ENCODE assay signal across 15 cellular contexts in the genomic region with DNA sequence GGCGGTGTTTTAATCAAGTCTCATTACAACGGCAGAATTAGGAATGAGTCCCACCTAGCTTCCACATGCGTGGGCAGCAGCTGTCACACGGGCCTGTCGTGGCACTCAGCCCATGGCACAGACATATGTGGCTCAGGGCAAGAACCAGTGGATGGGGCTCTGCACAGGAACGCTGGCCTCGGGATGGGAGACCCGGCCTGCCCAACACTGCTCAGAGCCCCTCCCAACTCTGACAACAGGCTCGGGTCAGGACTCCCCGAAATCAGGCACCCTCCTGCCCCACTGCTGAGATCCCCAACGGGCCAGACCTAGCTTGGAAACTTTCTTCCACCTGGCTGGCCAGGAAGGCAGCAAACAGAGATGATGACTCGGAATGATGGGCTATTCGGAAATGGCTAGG. TPM values are rescaled to one million over a fixed set of nuclear protein-coding genes. Genes with fewer than 3 reads are reported as not detected.
DNase-seq lines count a peak whose midpoint lies in the region; ATAC-seq and TF ChIP-seq lines count a peak whose summit lies in the region.
"Had no signal": no experiment of that assay in that cellular context is flagged by ENCODE, and none has a peak within 500 bp of the region (broad histone marks: within the 10 kb centered on the region; RNA-seq: fewer than 3 reads in every experiment).

No MANE protein-coding gene starts in this region.

- no peaks in the 10 kb centered on the region for H3K27me3 Mint-ChIP-seq in activated naive CD8-positive, alpha-beta T cell treated with anti-CD3 and anti-CD28 coated beads for 36 hours
- no peaks in the 10 kb centered on the region for H3K27me3 Mint-ChIP-seq in naive B cell

- DNase-seq in heart right ventricle = no peak
- DNase-seq in right atrium auricular region (ENCODE audit: low spot score) = no peak
- no peak for DNase-seq in activated naive CD8-positive, alpha-beta T cell treated with anti-CD3 and anti-CD28 coated beads for 36 hours
- DNase-seq in naive B cell = no peak
- DNase-seq in upper lobe of right lung = no peak
- no peak for DNase-seq in HAP-1 (ENCODE audit: low spot score in 2 of 2)
- DNase-seq: activated CD4-positive, alpha-beta T cell treated with anti-CD3 and anti-CD28 coated beads for 4 hours; activated T-cell treated with anti-CD3 and anti-CD28 coated beads, Interleukin-2, amount 50 U/mL, for 4 hours; DMS 273 treated with DMSO at 0.1 percent for 48 hours; left ventricle myocardium superior; NCI-H446; SHP77 treated with DMSO at 0.1 percent for 48 hours; stimulated activated CD4-positive, alpha-beta T cell treated with anti-CD3 and anti-CD28 coated beads, Interleukin-15, amount 100 ng/mL, for 24 hours had no signal

- peak overlapping the region; percentile 82 for H3K27ac Mint-ChIP-seq in activated naive CD8-positive, alpha-beta T cell treated with anti-CD3 and anti-CD28 coated beads for 36 hours
- peak overlapping the region; percentile 27 to 94 (median 82) for H3K27ac Mint-ChIP-seq in naive B cell

- TF ChIP-seq CTCF in heart right ventricle (IDR thresholded peaks at IDR 0.05) (no peak), right atrium auricular region (IDR thresholded peaks at IDR 0.05) (no peak), upper lobe of right lung (IDR thresholded peaks at IDR 0.05) (no peak)

- ATAC-seq in heart right ventricle (no peak), naive B cell (ENCODE audit: low read depth in 2 of 2) (no peak), upper lobe of right lung (no peak), GM19395 (IDR thresholded peaks at IDR 0.05; ENCODE audit: unreplicated experiment) (no peak), GM18519 (IDR thresholded peaks at IDR 0.05; ENCODE audit: low FRiP score, unreplicated experiment) (no peak)
- ATAC-seq: activated T-cell treated with anti-CD3 and anti-CD28 coated beads, Interleukin-2, amount 50 U/mL, for 4 hours had no signal

- WGBS in heart right ventricle, 2 donors = 88 to 90% methylated on average over 13 of the region's 13 CpGs

- H3K36me3 ChIP-seq in heart right ventricle (peaks cover 0 to 74% (median 34%) of the 10 kb centered on the region in 9 donors), right atrium auricular region (peaks cover 41% of the 10 kb centered on the region), upper lobe of right lung (peaks cover 51% of the 10 kb centered on the region), HAP-1 (replicated peaks) (peaks cover 58% of the 10 kb centered on the region)

- intact Hi-C loops in heart right ventricle (cut with DNase I) (loop anchor here in 2 of 10 donors (10.0 kb wide), 1 partner anchor 144 kb away; no protein-coding TSS in a partner anchor), upper lobe of right lung (cut with DNase I) (no loop called here)

- H3K27me3 ChIP-seq in heart right ventricle = no peaks in the 10 kb centered on the region
- no peaks in the 10 kb centered on the region for H3K27me3 ChIP-seq in right atrium auricular region
- H3K27me3 ChIP-seq in upper lobe of right lung = no peaks in the 10 kb centered on the region
- no peaks in the 10 kb centered on the region for H3K27me3 ChIP-seq in HAP-1 (ENCODE audit: low read depth)

- H3K4me3 ChIP-seq in heart right ventricle (peak overlapping the region in 1 of 10 donors; percentile 45), right atrium auricular region (no peak overlapping the region), upper lobe of right lung (no peak overlapping the region), HAP-1 (no peak overlapping the region)

- in situ Hi-C loops in HAP-1 (cut with MboI; ENCODE audit: low sequenced_read_pairs) = loop anchor here (10.0 kb wide), 1 partner anchor 144 kb away; no protein-coding TSS in a partner anchor

- no peaks in the 10 kb centered on the region for H3K9me3 Mint-ChIP-seq in activated naive CD8-positive, alpha-beta T cell treated with anti-CD3 and anti-CD28 coated beads for 36 hours
- peaks cover 0 to 10% (median 0%) of the 10 kb centered on the region in 7 donors for H3K9me3 Mint-ChIP-seq in naive B cell
- H3K9me3 Mint-ChIP-seq: activated T-cell treated with anti-CD3 and anti-CD28 coated beads, Interleukin-2, amount 50 U/mL, for 4 hours had no signal

- H3K9me3 ChIP-seq in heart right ventricle (no peaks in the 10 kb centered on the region), right atrium auricular region (no peaks in the 10 kb centered on the region), upper lobe of right lung (no peaks in the 10 kb centered on the region), HAP-1 (no peaks in the 10 kb centered on the region)

- peaks cover 52% of the 10 kb centered on the region for H3K36me3 Mint-ChIP-seq in activated naive CD8-positive, alpha-beta T cell treated with anti-CD3 and anti-CD28 coated beads for 36 hours
- H3K36me3 Mint-ChIP-seq in naive B cell = peaks cover 22 to 30% of the 10 kb centered on the region in 2 donors

- H3K4me3 Mint-ChIP-seq in activated naive CD8-positive, alpha-beta T cell treated with anti-CD3 and anti-CD28 coated beads for 36 hours = no peak overlapping the region
- peak overlapping the region in 7 of 8 donors; percentile 12 to 83 (median 73) for H3K4me3 Mint-ChIP-seq in naive B cell
- H3K4me3 Mint-ChIP-seq: activated T-cell treated with anti-CD3 and anti-CD28 coated beads, Interleukin-2, amount 50 U/mL, for 4 hours had no signal

- peak overlapping the region in 6 of 10 donors; percentile 4 to 90 (median 38) for H3K27ac ChIP-seq in heart right ventricle
- H3K27ac ChIP-seq in right atrium auricular region = peak overlapping the region in 1 of 2 donors; percentile 16
- H3K27ac ChIP-seq in upper lobe of right lung = peak overlapping the region; percentile 60

- H3K4me1 Mint-ChIP-seq in activated naive CD8-positive, alpha-beta T cell treated with anti-CD3 and anti-CD28 coated beads for 36 hours = peaks cover 31% of the 10 kb centered on the region
- H3K4me1 Mint-ChIP-seq in naive B cell = peaks cover 43 to 66% (median 61%) of the 10 kb centered on the region in 3 donors

- H3K4me1 ChIP-seq in heart right ventricle = peaks cover 0 to 60% (median 10%) of the 10 kb centered on the region in 9 donors
- peaks cover 0 to 17% of the 10 kb centered on the region in 2 donors for H3K4me1 ChIP-seq in right atrium auricular region
- peaks cover 11% of the 10 kb centered on the region for H3K4me1 ChIP-seq in upper lobe of right lung
- H3K4me1 ChIP-seq in HAP-1 = peaks cover 6% of the 10 kb centered on the region

RNA-seq across cellular contexts. Expression of a gene that starts 4.9 kb away (rescaled TPM):
- 10 to 100 TPM in 7 of 10 donors, 1 to 10 TPM in 3; 9.1 to 14.2 (median 11.3) TPM for total RNA-seq in heart right ventricle
- polyA plus RNA-seq in heart right ventricle = 10 to 100 TPM; 13.3 to 14.8 TPM
- 10 to 100 TPM in 1 of 2 donors, 1 to 10 TPM in 1; 8.2 to 13.6 TPM for total RNA-seq in right atrium auricular region
- 10 to 100 TPM; 31.8 to 33.0 TPM for total RNA-seq in activated naive CD8-positive, alpha-beta T cell treated with anti-CD3 and anti-CD28 coated beads for 36 hours
- 10 to 100 TPM in 1 of 6 donors, 1 to 10 TPM in 4, under 1 TPM in 1; 0.09 to 13.0 (median 6.8) TPM for polyA plus RNA-seq in naive B cell (ENCODE audit: low read depth in 6 of 6)
- 15.9 TPM for total RNA-seq in upper lobe of right lung

RNA-seq across cellular contexts. Expression of a gene that starts 7.0 kb away (rescaled TPM):
- total RNA-seq in heart right ventricle (10 to 100 TPM; 11.9 to 21.1 (median 17.4) TPM), right atrium auricular region (10 to 100 TPM; 15.1 to 24.6 TPM), upper lobe of right lung (25.8 TPM)
- polyA plus RNA-seq in heart right ventricle (10 to 100 TPM; 10.2 to 23.6 TPM), naive B cell (ENCODE audit: low read depth in 6 of 6) (10 to 100 TPM; 14.9 to 36.8 (median 20.2) TPM)
- 10 to 100 TPM; 42.3 to 45.2 TPM for total RNA-seq in activated naive CD8-positive, alpha-beta T cell treated with anti-CD3 and anti-CD28 coated beads for 36 hours

RNA-seq across cellular contexts. Expression of a gene that starts 7.1 kb away (rescaled TPM):
- 1,000 to 10,000 TPM in 3 of 10 donors, 100 to 1,000 TPM in 7; 859 to 1,268 (median 927) TPM for total RNA-seq in heart right ventricle
- 1,000 to 10,000 TPM in 1 of 2 donors, 100 to 1,000 TPM in 1; 903 to 3,182 TPM for polyA plus RNA-seq in heart right ventricle
- 1,000 to 10,000 TPM in 1 of 2 donors, 100 to 1,000 TPM in 1; 739 to 1,208 TPM for total RNA-seq in right atrium auricular region
- total RNA-seq in activated naive CD8-positive, alpha-beta T cell treated with anti-CD3 and anti-CD28 coated beads for 36 hours = 1,000 to 10,000 TPM; 3,142 to 3,195 TPM
- polyA plus RNA-seq in naive B cell (ENCODE audit: low read depth in 6 of 6) = 1,000 to 10,000 TPM in 5 of 6 donors, 100 to 1,000 TPM in 1; 715 to 1,392 (median 1,075) TPM
- total RNA-seq in upper lobe of right lung = 1,380 TPM

RNA-seq across cellular contexts. Expression of a gene that starts 15.4 kb away (rescaled TPM):
- total RNA-seq in heart right ventricle (10 to 100 TPM; 41.7 to 75.0 (median 58.2) TPM), right atrium auricular region (10 to 100 TPM; 41.5 to 58.6 TPM), upper lobe of right lung (43.9 TPM)
- polyA plus RNA-seq in heart right ventricle (10 to 100 TPM; 83.9 to 85.4 TPM), naive B cell (ENCODE audit: low read depth in 6 of 6) (100 to 1,000 TPM in 1 of 6 donors, 10 to 100 TPM in 5; 77.6 to 142 (median 94.1) TPM)
- 10 to 100 TPM; 25.4 to 26.6 TPM for total RNA-seq in activated naive CD8-positive, alpha-beta T cell treated with anti-CD3 and anti-CD28 coated beads for 36 hours

RNA-seq across cellular contexts. Expression of a gene that starts 15.4 kb away (rescaled TPM):
- total RNA-seq in heart right ventricle (10 to 100 TPM in 9 of 10 donors, 1 to 10 TPM in 1; 9.7 to 16.0 (median 14.1) TPM), right atrium auricular region (10 to 100 TPM; 18.1 to 45.9 TPM), upper lobe of right lung (12.0 TPM)
- polyA plus RNA-seq in heart right ventricle (10 to 100 TPM; 31.5 to 44.8 TPM), naive B cell (ENCODE audit: low read depth in 6 of 6) (10 to 100 TPM; 21.6 to 40.5 (median 28.1) TPM)
- 10 to 100 TPM; 30.7 to 32.2 TPM for total RNA-seq in activated naive CD8-positive, alpha-beta T cell treated with anti-CD3 and anti-CD28 coated beads for 36 hours
